ENCODE assay signal across 26 cellular contexts in the genomic region with DNA sequence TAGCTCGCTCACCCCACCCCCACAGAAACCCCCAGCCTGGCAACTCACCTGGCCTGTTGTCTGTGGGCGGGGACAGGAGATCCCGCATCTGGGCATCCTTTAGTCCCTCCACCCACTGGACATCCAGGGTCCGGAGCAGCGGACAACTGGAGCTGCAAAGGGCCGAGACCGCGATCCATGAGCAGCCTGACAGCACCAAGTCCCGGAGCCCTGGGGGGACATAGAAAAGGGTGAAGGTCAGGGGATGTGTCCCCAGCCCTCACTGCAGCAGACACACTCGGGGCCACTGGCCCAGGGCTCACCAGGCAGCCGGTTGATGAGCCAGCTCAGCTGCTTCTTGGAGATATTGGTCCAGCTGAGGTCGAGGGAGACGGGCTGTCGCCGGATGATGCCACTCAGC.
"Had no signal": no experiment of that assay in that cellular context is flagged by ENCODE, and none has a peak within 500 bp of the region (broad histone marks: within the 10 kb centered on the region; RNA-seq: fewer than 3 reads in every experiment).

No MANE protein-coding gene starts in this region.

- H3K27me3 ChIP-seq: colonic mucosa, esophagus squamous epithelium, gastrocnemius medialis, heart right ventricle, left lung had no signal

- H3K9me3 ChIP-seq: colonic mucosa, esophagus squamous epithelium, gastrocnemius medialis, left lung, lower lobe of right lung, mucosa of descending colon had no signal

- H3K4me3 Mint-ChIP-seq: dendritic cell treated with granulocyte-macrophage colony-stimulating factor and Interleukin-4, amounts not matched to agents 40 ng/mL and 50 ng/mL, for 4 days; effector memory CD8-positive, alpha-beta T cell; endodermal cell; mesothelial cell of epicardium had no signal

- FAIRE-seq: endometrium, islet of Langerhans, keratinocyte had no signal

- DNase-seq: colonic mucosa; cortex of kidney; effector CD8-positive, alpha-beta T cell; effector memory CD8-positive, alpha-beta T cell; endodermal cell; esophagus squamous epithelium; foreskin fibroblast; foreskin melanocyte; gastrocnemius medialis; glutamatergic neuron; head of caudate nucleus; heart right ventricle; hippocampal formation; left cardiac atrium; left lung; left ventricle myocardium superior; lower lobe of right lung; mesenchymal stem cell; mucosa of descending colon had no signal

- H3K27ac ChIP-seq: colonic mucosa, epithelial cell of prostate, esophagus squamous epithelium, gastrocnemius medialis, heart right ventricle, left lung, lower lobe of right lung had no signal

- ATAC-seq: effector memory CD8-positive, alpha-beta T cell; esophagus mucosa; gastrocnemius medialis; heart right ventricle; left cardiac atrium; left lung; left ventricle myocardium superior; lower lobe of right lung; mucosa of descending colon had no signal

- H3K27ac Mint-ChIP-seq: effector memory CD8-positive, alpha-beta T cell; endodermal cell; mesothelial cell of epicardium had no signal

- H3K4me3 ChIP-seq: colonic mucosa, esophagus squamous epithelium, gastrocnemius medialis, heart right ventricle, left lung, lower lobe of right lung, mucosa of descending colon had no signal

- H3K36me3 ChIP-seq: colonic mucosa had no signal

- H3K4me1 ChIP-seq: lower lobe of right lung had no signal

- H3K9me3 Mint-ChIP-seq: effector memory CD8-positive, alpha-beta T cell had no signal
